In genomic region chr16:15494231-15494630, GRCh38 we compare ENCODE assay signal across 12 cellular contexts. TPM values are rescaled to one million over a fixed set of nuclear protein-coding genes. Genes with fewer than 3 reads are reported as not detected.
A peak's percentile ranks its signal among the peaks of the same experiment; 100 is the strongest.
DNase-seq lines count a peak whose midpoint lies in the region; ATAC-seq and TF ChIP-seq lines count a peak whose summit lies in the region.
"Had no signal": no experiment of that assay in that cellular context is flagged by ENCODE, and none has a peak within 500 bp of the region (broad histone marks: within the 10 kb centered on the region; RNA-seq: fewer than 3 reads in every experiment).

No MANE protein-coding gene starts in this region.

- 59 to 78% (median 76%) methylated on average over 4 of the region's 4 CpGs for WGBS in stomach, 5 donors

- peaks cover 0 to 27% (median 11%) of the 10 kb centered on the region in 4 donors for H3K4me1 ChIP-seq in stomach

- DNase-seq in activated T-cell treated with anti-CD3 and anti-CD28 coated beads, Interleukin-2, amount 50 U/mL, for 4 hours: no peak
- no peak for DNase-seq in activated T-cell treated with anti-CD3 and anti-CD28 coated beads, Interleukin-2, amount 50 U/mL, for 48 hours
- DNase-seq in RKO (ENCODE audit: low spot score): peak; percentile 88
- peak; percentile 61 for DNase-seq in fibroblast of the aortic adventitia (ENCODE audit: low read depth)
- DNase-seq in stomach: no peak
- no peak for DNase-seq in amniotic stem cell (lab: John Stamatoyannopoulos, UW)
- no peak for DNase-seq in activated CD8-positive, alpha-beta memory T cell treated with anti-CD3 and anti-CD28 coated beads for 24 hours
- DNase-seq: cerebellar nuclear complex, NCI-H1436 treated with DMSO at 0.1 percent for 48 hours had no signal

- no peaks in the 10 kb centered on the region for H3K36me3 ChIP-seq in stomach
- H3K36me3 ChIP-seq: Peyer's patch had no signal

- no peak for TF ChIP-seq CTCF in fibroblast of the aortic adventitia (IDR thresholded peaks at IDR 0.05; ENCODE audit: insufficient read depth, low read length)
- no peak for TF ChIP-seq CTCF in stomach (IDR thresholded peaks at IDR 0.05)

- no peaks in the 10 kb centered on the region for H3K9me3 ChIP-seq in stomach
- H3K9me3 ChIP-seq: Peyer's patch had no signal

- no peak for TF ChIP-seq EP300 in stomach (IDR thresholded peaks at IDR 0.05)

- peaks cover 30% of the 10 kb centered on the region for H3K4me1 Mint-ChIP-seq in activated T-cell treated with anti-CD3 and anti-CD28 coated beads, Interleukin-2, amount 50 U/mL, for 4 hours (ENCODE audit: low read depth)

- H3K27me3 ChIP-seq in stomach: no peaks in the 10 kb centered on the region
- H3K27me3 ChIP-seq: Peyer's patch had no signal

- peak; percentile 38 to 58 for ATAC-seq in activated T-cell treated with anti-CD3 and anti-CD28 coated beads, Interleukin-2, amount 50 U/mL, for 4 hours
- no peak for ATAC-seq in HG03354 (IDR thresholded peaks at IDR 0.05; ENCODE audit: poor library complexity, severe bottlenecking, unreplicated experiment)

- no peaks in the 10 kb centered on the region for H3K27me3 Mint-ChIP-seq in activated T-cell treated with anti-CD3 and anti-CD28 coated beads, Interleukin-2, amount 50 U/mL, for 4 hours (ENCODE audit: low read depth)
- H3K27me3 Mint-ChIP-seq: B cell had no signal

- no peaks in the 10 kb centered on the region for H3K36me3 Mint-ChIP-seq in activated T-cell treated with anti-CD3 and anti-CD28 coated beads, Interleukin-2, amount 50 U/mL, for 4 hours (ENCODE audit: insufficient read depth)

- H3K4me3 Mint-ChIP-seq in activated T-cell treated with anti-CD3 and anti-CD28 coated beads, Interleukin-2, amount 50 U/mL, for 4 hours: no peak overlapping the region
- H3K4me3 Mint-ChIP-seq: B cell had no signal

- TF ChIP-seq POLR2A in stomach (IDR thresholded peaks at IDR 0.05): no peak

- H3K4me3 ChIP-seq in fibroblast of the aortic adventitia (ENCODE audit: low read depth, low read length) (no peak overlapping the region), stomach (no peak overlapping the region)
- H3K4me3 ChIP-seq: Peyer's patch had no signal

- intact Hi-C loops in stomach (cut with DNase I; ENCODE audit: low total_unique reads): no loop called here

- H3K9me3 Mint-ChIP-seq in activated T-cell treated with anti-CD3 and anti-CD28 coated beads, Interleukin-2, amount 50 U/mL, for 4 hours: no peaks in the 10 kb centered on the region

- peak overlapping the region in 3 of 5 donors; percentile 27 to 58 (median 43) for H3K27ac ChIP-seq in stomach

RNA-seq across cellular contexts. Expression of gene BMERB1, which starts 59.8 kb away (rescaled TPM):
- 10 to 100 TPM; 15.4 to 20.8 (median 19.0) TPM for total RNA-seq in activated T-cell treated with anti-CD3 and anti-CD28 coated beads, Interleukin-2, amount 50 U/mL, for 4 hours
- total RNA-seq in fibroblast of the aortic adventitia (ENCODE audit: low replicate concordance) (64.3 and 105 TPM in 2 replicates), stomach (10 to 100 TPM in 4 of 5 donors, 1 to 10 TPM in 1; 4.6 to 99.5 (median 22.6) TPM)
- 10 to 100 TPM; 19.0 to 30.9 (median 29.5) TPM for polyA plus RNA-seq in stomach

Comparison
In these comparisons a context has a peak if more than half of its experiments do, and no peak if none do; other contexts are left out.
1. DNase-seq: peak in RKO (single experiment) and fibroblast of the aortic adventitia (single experiment); none in activated T-cell treated with anti-CD3 and anti-CD28 coated beads, Interleukin-2, amount 50 U/mL, for 4 hours (single experiment), activated T-cell treated with anti-CD3 and anti-CD28 coated beads, Interleukin-2, amount 50 U/mL, for 48 hours (0 of 2), stomach (single experiment), amniotic stem cell (single experiment) and activated CD8-positive, alpha-beta memory T cell treated with anti-CD3 and anti-CD28 coated beads for 24 hours (single experiment).